6 cellular contexts compared by ENCODE assay signal in genomic region chr16:16158082-16158658, GRCh38.
"Had no signal": no experiment of that assay in that cellular context is flagged by ENCODE, and none has a peak within 500 bp of the region (broad histone marks: within the 10 kb centered on the region; RNA-seq: fewer than 3 reads in every experiment).

No MANE protein-coding gene starts in this region.

- H3K27ac ChIP-seq: HL-60 had no signal

- FAIRE-seq: H1, H54 had no signal

- ATAC-seq: GM23338 had no signal

- H3K4me2 ChIP-seq: GM23338 had no signal

- DNase-seq: H9, KG1 had no signal

- H2AFZ ChIP-seq: GM23338 had no signal

- H3K4me3 ChIP-seq: GM23338 had no signal
